ENCODE assay signal across 1 cellular context in the genomic region with DNA sequence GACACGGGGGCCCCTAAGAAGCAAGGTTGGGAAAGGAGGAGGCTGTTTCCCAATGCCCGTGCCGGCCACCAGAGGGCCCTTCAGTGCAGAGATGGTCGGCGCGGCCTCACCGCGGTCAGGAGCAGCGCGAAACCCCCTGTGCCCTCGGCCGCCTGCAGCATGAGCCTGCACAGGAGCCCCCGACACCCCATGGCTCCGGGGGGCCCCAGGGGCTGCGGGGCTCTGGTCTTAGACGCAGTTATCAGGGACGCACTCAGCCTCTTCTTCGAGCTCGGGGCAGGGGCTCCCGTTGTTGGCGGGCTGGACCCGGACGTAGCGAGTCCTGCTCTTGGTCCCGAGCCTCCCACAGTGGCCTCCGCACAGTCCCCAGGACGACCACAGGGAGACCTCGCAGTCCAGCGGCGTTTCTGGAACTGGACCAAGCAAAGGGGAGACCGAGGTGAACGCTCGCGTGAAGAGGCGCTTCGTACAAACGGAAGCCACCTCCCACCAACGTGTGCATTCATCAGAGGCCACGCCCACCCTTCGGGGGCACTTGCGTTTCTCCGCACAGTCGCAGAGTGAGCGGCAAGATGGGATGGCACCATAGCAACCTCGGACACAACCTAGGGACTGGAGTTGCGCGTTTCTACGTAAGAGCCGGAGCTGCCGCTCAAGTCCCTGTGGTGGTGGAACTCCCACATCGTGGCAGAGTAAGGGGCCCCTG.
TF ChIP-seq lines count a peak whose summit lies in the region.

No MANE protein-coding gene starts in this region.

TF ChIP-seq in GM12878, 131 proteins besides CTCF, POLR2A, EP300 and RAD21 (continued from another document):
- TF ChIP-seq CUX1 (IDR thresholded peaks at IDR 0.05; ENCODE audit: insufficient replicate concordance, low read depth, low read length) (no peak), IKZF2 (IDR thresholded peaks at IDR 0.05) (peak in 1 of 2 experiments; percentile 37; a peak in 2 of 4 replicates), NFIC (IDR thresholded peaks at IDR 0.05; ENCODE audit: low read depth, low read length) (no peak), SKIL (IDR thresholded peaks at IDR 0.05; ENCODE audit: low read depth, poor library complexity, severe bottlenecking) (no peak), LARP7 (IDR thresholded peaks at IDR 0.05) (peak; percentile 83), FOS (IDR thresholded peaks at IDR 0.05; ENCODE audit: borderline replicate concordance, extremely low read depth, insufficient read length) (no peak), ZBTB33 (IDR thresholded peaks at IDR 0.05) (no peak), USF1 (IDR thresholded peaks at IDR 0.05; ENCODE audit: borderline replicate concordance, extremely low read length, insufficient read depth, low read depth, low read length) (no peak), SMARCA5 (IDR thresholded peaks at IDR 0.05) (peak; percentile 94)
- TF ChIP-seq, protein P1, sequence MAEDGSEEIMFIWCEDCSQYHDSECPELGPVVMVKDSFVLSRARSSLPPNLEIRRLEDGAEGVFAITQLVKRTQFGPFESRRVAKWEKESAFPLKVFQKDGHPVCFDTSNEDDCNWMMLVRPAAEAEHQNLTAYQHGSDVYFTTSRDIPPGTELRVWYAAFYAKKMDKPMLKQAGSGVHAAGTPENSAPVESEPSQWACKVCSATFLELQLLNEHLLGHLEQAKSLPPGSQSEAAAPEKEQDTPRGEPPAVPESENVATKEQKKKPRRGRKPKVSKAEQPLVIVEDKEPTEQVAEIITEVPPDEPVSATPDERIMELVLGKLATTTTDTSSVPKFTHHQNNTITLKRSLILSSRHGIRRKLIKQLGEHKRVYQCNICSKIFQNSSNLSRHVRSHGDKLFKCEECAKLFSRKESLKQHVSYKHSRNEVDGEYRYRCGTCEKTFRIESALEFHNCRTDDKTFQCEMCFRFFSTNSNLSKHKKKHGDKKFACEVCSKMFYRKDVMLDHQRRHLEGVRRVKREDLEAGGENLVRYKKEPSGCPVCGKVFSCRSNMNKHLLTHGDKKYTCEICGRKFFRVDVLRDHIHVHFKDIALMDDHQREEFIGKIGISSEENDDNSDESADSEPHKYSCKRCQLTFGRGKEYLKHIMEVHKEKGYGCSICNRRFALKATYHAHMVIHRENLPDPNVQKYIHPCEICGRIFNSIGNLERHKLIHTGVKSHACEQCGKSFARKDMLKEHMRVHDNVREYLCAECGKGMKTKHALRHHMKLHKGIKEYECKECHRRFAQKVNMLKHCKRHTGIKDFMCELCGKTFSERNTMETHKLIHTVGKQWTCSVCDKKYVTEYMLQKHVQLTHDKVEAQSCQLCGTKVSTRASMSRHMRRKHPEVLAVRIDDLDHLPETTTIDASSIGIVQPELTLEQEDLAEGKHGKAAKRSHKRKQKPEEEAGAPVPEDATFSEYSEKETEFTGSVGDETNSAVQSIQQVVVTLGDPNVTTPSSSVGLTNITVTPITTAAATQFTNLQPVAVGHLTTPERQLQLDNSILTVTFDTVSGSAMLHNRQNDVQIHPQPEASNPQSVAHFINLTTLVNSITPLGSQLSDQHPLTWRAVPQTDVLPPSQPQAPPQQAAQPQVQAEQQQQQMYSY (CRISPR knock-in tag; IDR thresholded peaks at IDR 0.05), result no peak
- TF ChIP-seq, protein P2, sequence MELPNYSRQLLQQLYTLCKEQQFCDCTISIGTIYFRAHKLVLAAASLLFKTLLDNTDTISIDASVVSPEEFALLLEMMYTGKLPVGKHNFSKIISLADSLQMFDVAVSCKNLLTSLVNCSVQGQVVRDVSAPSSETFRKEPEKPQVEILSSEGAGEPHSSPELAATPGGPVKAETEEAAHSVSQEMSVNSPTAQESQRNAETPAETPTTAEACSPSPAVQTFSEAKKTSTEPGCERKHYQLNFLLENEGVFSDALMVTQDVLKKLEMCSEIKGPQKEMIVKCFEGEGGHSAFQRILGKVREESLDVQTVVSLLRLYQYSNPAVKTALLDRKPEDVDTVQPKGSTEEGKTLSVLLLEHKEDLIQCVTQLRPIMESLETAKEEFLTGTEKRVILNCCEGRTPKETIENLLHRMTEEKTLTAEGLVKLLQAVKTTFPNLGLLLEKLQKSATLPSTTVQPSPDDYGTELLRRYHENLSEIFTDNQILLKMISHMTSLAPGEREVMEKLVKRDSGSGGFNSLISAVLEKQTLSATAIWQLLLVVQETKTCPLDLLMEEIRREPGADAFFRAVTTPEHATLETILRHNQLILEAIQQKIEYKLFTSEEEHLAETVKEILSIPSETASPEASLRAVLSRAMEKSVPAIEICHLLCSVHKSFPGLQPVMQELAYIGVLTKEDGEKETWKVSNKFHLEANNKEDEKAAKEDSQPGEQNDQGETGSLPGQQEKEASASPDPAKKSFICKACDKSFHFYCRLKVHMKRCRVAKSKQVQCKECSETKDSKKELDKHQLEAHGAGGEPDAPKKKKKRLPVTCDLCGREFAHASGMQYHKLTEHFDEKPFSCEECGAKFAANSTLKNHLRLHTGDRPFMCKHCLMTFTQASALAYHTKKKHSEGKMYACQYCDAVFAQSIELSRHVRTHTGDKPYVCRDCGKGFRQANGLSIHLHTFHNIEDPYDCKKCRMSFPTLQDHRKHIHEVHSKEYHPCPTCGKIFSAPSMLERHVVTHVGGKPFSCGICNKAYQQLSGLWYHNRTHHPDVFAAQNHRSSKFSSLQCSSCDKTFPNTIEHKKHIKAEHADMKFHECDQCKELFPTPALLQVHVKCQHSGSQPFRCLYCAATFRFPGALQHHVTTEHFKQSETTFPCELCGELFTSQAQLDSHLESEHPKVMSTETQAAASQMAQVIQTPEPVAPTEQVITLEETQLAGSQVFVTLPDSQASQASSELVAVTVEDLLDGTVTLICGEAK (IDR thresholded peaks at IDR 0.05; ENCODE audit: borderline replicate concordance), result no peak
